In genomic region chr14:49966304-49966809, GRCh38 we compare ENCODE assay signal across 8 cellular contexts.
DNase-seq lines count a peak whose midpoint lies in the region; ATAC-seq and TF ChIP-seq lines count a peak whose summit lies in the region.

No MANE protein-coding gene starts in this region.

- H3K23ac ChIP-seq in mesenchymal stem cell (ENCODE audit: low read length in 2 of 2) = no peak overlapping the region

- peak overlapping the region; percentile 10 for H2BK5ac ChIP-seq in mesenchymal stem cell (ENCODE audit: low read depth, low read length, poor library complexity, severe bottlenecking)

- H3K9me2 ChIP-seq in MM.1S (replicated peaks; ENCODE audit: insufficient read depth, low read length) = no peaks in the 10 kb centered on the region

- H3K9me3 Mint-ChIP-seq in activated T-cell treated with anti-CD3 and anti-CD28 coated beads, Interleukin-2, amount 50 U/mL, for 72 hours = peaks cover 0 to 2% of the 10 kb centered on the region in 2 donors
- H3K9me3 Mint-ChIP-seq in activated T-cell treated with anti-CD3 and anti-CD28 coated beads, Interleukin-2, amount 50 U/mL, for 4 hours = no peaks in the 10 kb centered on the region

- H3K9ac ChIP-seq in duodenal mucosa (ENCODE audit: low read depth in 1 of 2, low read length in 2 of 2) = peak overlapping the region in 1 of 2 donors; percentile 24
- peak overlapping the region; percentile 26 for H3K9ac ChIP-seq in mesenchymal stem cell (ENCODE audit: low read length)
- no peak overlapping the region for H3K9ac ChIP-seq in MM.1S (ENCODE audit: low read length)

- peaks cover 67% of the 10 kb centered on the region for H3K4me1 Mint-ChIP-seq in activated T-cell treated with anti-CD3 and anti-CD28 coated beads, Interleukin-2, amount 50 U/mL, for 72 hours (ENCODE audit: low read depth)
- peaks cover 36% of the 10 kb centered on the region for H3K4me1 Mint-ChIP-seq in activated T-cell treated with anti-CD3 and anti-CD28 coated beads, Interleukin-2, amount 50 U/mL, for 4 hours (ENCODE audit: low read depth)

- WGBS in mesenchymal stem cell = 41% methylated on average over 4 of the region's 4 CpGs
- 51% methylated on average over 4 of the region's 4 CpGs for whole genome bisulfite sequencing in urinary bladder

- H4K20me1 ChIP-seq in MM.1S (ENCODE audit: insufficient read depth, low read length) = no peaks in the 10 kb centered on the region

- no peak overlapping the region for H2BK120ac ChIP-seq in mesenchymal stem cell (ENCODE audit: low read depth, low read length)

- no peak for ATAC-seq in activated T-cell treated with anti-CD3 and anti-CD28 coated beads, Interleukin-2, amount 50 U/mL, for 72 hours (replicated peaks in 1 of 2)
- no peak for ATAC-seq in activated T-cell treated with anti-CD3 and anti-CD28 coated beads, Interleukin-2, amount 50 U/mL, for 4 hours
- no peak for ATAC-seq in HG03432 (IDR thresholded peaks at IDR 0.05; ENCODE audit: unreplicated experiment)

- H3K79me1 ChIP-seq in mesenchymal stem cell (replicated peaks; ENCODE audit: low read length, poor library complexity, severe bottlenecking) = peaks cover 2% of the 10 kb centered on the region

- H3K4me1 ChIP-seq in duodenal mucosa (ENCODE audit: control insufficient read depth in 1 of 2, insufficient read depth in 2 of 2, low read length in 2 of 2) (peaks cover 17 to 42% of the 10 kb centered on the region in 2 donors), mesenchymal stem cell (ENCODE audit: control insufficient read depth, insufficient read depth, low read depth, low read length) (peaks cover 16% of the 10 kb centered on the region), urinary bladder (ENCODE audit: insufficient read depth) (no peaks in the 10 kb centered on the region), MM.1S (ENCODE audit: low read length) (peaks cover 13% of the 10 kb centered on the region)

- H3F3A ChIP-seq in MM.1S (ENCODE audit: insufficient read depth, low read length) = peaks cover 15% of the 10 kb centered on the region

- no peak overlapping the region for H2AK5ac ChIP-seq in mesenchymal stem cell (ENCODE audit: low read length, severe bottlenecking)

- H3K36me3 Mint-ChIP-seq in activated T-cell treated with anti-CD3 and anti-CD28 coated beads, Interleukin-2, amount 50 U/mL, for 72 hours (ENCODE audit: insufficient read depth in 2 of 2) = peaks cover 1 to 2% of the 10 kb centered on the region in 2 donors
- H3K36me3 Mint-ChIP-seq in activated T-cell treated with anti-CD3 and anti-CD28 coated beads, Interleukin-2, amount 50 U/mL, for 4 hours (ENCODE audit: insufficient read depth) = no peaks in the 10 kb centered on the region

- H3K79me2 ChIP-seq in MM.1S (ENCODE audit: low read length) = no peaks in the 10 kb centered on the region

- no peak overlapping the region for H3K4me3 Mint-ChIP-seq in activated T-cell treated with anti-CD3 and anti-CD28 coated beads, Interleukin-2, amount 50 U/mL, for 72 hours
- no peak overlapping the region for H3K4me3 Mint-ChIP-seq in activated T-cell treated with anti-CD3 and anti-CD28 coated beads, Interleukin-2, amount 50 U/mL, for 4 hours

- H2AFZ ChIP-seq in mesenchymal stem cell (ENCODE audit: low read depth, low read length) (peak overlapping the region; percentile 59), MM.1S (ENCODE audit: low read length) (no peak overlapping the region)

- peak overlapping the region in 1 of 2 experiments; percentile 3 for H3K4ac ChIP-seq in mesenchymal stem cell (ENCODE audit: low read depth in 1 of 2, low read length in 2 of 2)

- H3K36me3 ChIP-seq in duodenal mucosa (ENCODE audit: control insufficient read depth in 1 of 2, insufficient read depth in 2 of 2, low read length in 2 of 2) (no peaks in the 10 kb centered on the region), mesenchymal stem cell (ENCODE audit: control insufficient read depth in 1 of 2, insufficient read depth in 2 of 2, low read depth in 1 of 2, low read length in 2 of 2) (no peaks in the 10 kb centered on the region), urinary bladder (ENCODE audit: insufficient read depth) (no peaks in the 10 kb centered on the region), MM.1S (replicated peaks; ENCODE audit: insufficient read depth, low read length) (no peaks in the 10 kb centered on the region)

- H3K4me2 ChIP-seq in mesenchymal stem cell (ENCODE audit: low read length, poor library complexity, severe bottlenecking) (no peak overlapping the region), MM.1S (ENCODE audit: low read depth, low read length) (no peak overlapping the region)

- H3K27me3 Mint-ChIP-seq in activated T-cell treated with anti-CD3 and anti-CD28 coated beads, Interleukin-2, amount 50 U/mL, for 72 hours (ENCODE audit: low read depth) = no peaks in the 10 kb centered on the region
- no peaks in the 10 kb centered on the region for H3K27me3 Mint-ChIP-seq in activated T-cell treated with anti-CD3 and anti-CD28 coated beads, Interleukin-2, amount 50 U/mL, for 4 hours (ENCODE audit: low read depth)

- no peak for TF ChIP-seq CTCF in MM.1S (IDR thresholded peaks at IDR 0.05; ENCODE audit: low read length)

- H3K9me3 ChIP-seq in duodenal mucosa (ENCODE audit: control insufficient read depth in 1 of 2, low read length in 2 of 2) (no peaks in the 10 kb centered on the region), mesenchymal stem cell (ENCODE audit: control insufficient read depth, low read length) (no peaks in the 10 kb centered on the region), MM.1S (replicated peaks; ENCODE audit: insufficient read depth, low read length) (no peaks in the 10 kb centered on the region)

- H3K4me3 ChIP-seq in duodenal mucosa (ENCODE audit: low read depth in 1 of 2, low read length in 2 of 2) (peak overlapping the region; percentile 32 to 37), mesenchymal stem cell (ENCODE audit: insufficient read depth in 1 of 2, low read depth in 1 of 2, low read length in 2 of 2) (no peak overlapping the region), urinary bladder (ENCODE audit: low read depth, low read length) (no peak overlapping the region), MM.1S (ENCODE audit: low read length) (no peak overlapping the region)

- no peak overlapping the region for H2BK15ac ChIP-seq in mesenchymal stem cell (ENCODE audit: low read depth, poor library complexity, severe bottlenecking)

- no peak overlapping the region for H4K91ac ChIP-seq in mesenchymal stem cell (ENCODE audit: low read length)

- H2BK12ac ChIP-seq in mesenchymal stem cell (ENCODE audit: low read length in 2 of 2) = peak overlapping the region; percentile 1 to 98

- H3K27ac ChIP-seq in duodenal mucosa (ENCODE audit: low read depth, low read length) (peak overlapping the region; percentile 26), mesenchymal stem cell (ENCODE audit: low read length, poor library complexity, severe bottlenecking) (peak overlapping the region; percentile 97), urinary bladder (ENCODE audit: low read depth) (peak overlapping the region; percentile 3), MM.1S (ENCODE audit: low read length) (no peak overlapping the region)

- peak overlapping the region; percentile 31 to 34 for H3K18ac ChIP-seq in mesenchymal stem cell (ENCODE audit: low read depth in 1 of 2, low read length in 2 of 2)

- no peak for DNase-seq in activated T-cell treated with anti-CD3 and anti-CD28 coated beads, Interleukin-2, amount 50 U/mL, for 72 hours
- no peak for DNase-seq in activated T-cell treated with anti-CD3 and anti-CD28 coated beads, Interleukin-2, amount 50 U/mL, for 4 hours
- DNase-seq in mesenchymal stem cell (no peak), SKM-1 (lab: John Stamatoyannopoulos, UW; ENCODE audit: unreplicated experiment) (no peak), MM.1S (no peak)

- no peaks in the 10 kb centered on the region for H3K27me3 ChIP-seq in duodenal mucosa (ENCODE audit: control insufficient read depth in 1 of 2, insufficient read depth in 2 of 2, low read length in 2 of 2)
- H3K27me3 ChIP-seq in mesenchymal stem cell (ENCODE audit: control insufficient read depth in 1 of 2, insufficient read depth in 1 of 2, low read length in 2 of 2) = no peaks in the 10 kb centered on the region
- no peaks in the 10 kb centered on the region for H3K27me3 ChIP-seq in MM.1S (replicated peaks; ENCODE audit: insufficient read depth, low read length)

- peak overlapping the region; percentile 41 for H4K8ac ChIP-seq in mesenchymal stem cell (ENCODE audit: low read length)

- H3K14ac ChIP-seq in mesenchymal stem cell (ENCODE audit: low read length in 2 of 2) = no peak overlapping the region

- peak overlapping the region; percentile 34 for H3K27ac Mint-ChIP-seq in activated T-cell treated with anti-CD3 and anti-CD28 coated beads, Interleukin-2, amount 50 U/mL, for 72 hours

Comparison
In these comparisons a context has a peak if more than half of its experiments do, and no peak if none do; other contexts are left out.
1. H3K4me3 ChIP-seq: peak in duodenal mucosa (2 of 2); none in mesenchymal stem cell (0 of 2), urinary bladder (single experiment) and MM.1S (single experiment).